In the genomic region with DNA sequence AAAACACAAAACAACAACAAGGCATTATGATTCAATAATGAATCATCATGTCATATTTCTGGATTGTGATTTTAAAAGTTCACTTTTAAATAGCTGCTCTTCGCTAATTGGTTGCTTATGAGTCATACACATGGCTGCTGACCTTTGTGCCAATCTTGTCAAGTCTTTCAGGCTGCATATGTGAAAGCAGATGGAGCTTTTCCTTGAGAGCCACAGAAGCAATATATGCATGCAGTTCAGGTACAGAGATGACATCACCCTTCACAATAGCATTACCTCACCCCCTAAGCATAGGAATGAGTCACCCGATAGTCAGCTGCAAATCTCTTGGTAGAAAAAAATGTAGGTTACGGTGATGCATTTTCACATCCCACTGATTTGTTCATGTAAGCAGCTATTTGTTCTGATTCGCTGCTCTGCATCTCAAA, we compare ENCODE assay signal across 8 cellular contexts. TPM values are rescaled to one million over a fixed set of nuclear protein-coding genes. Genes with fewer than 3 reads are reported as not detected.
DNase-seq lines count a peak whose midpoint lies in the region; TF ChIP-seq lines count a peak whose summit lies in the region.

No MANE protein-coding gene starts in this region.

- in situ Hi-C loops in HAP-1 (cut with MboI; ENCODE audit: low sequenced_read_pairs) (no loop called here), brain microvascular endothelial cell (cut with HindIII; ENCODE audit: low pct_ligation_motif_present, low sequenced_read_pairs) (no loop called here)

- peak overlapping the region; percentile 72 for H3K27ac ChIP-seq in brain microvascular endothelial cell

- H3K4me1 Mint-ChIP-seq in immature natural killer cell: peaks cover 27 to 71% of the 10 kb centered on the region in 2 donors

- H3K4me3 ChIP-seq in HAP-1 (no peak overlapping the region), LNCaP clone FGC (ENCODE audit: low read depth, low read length) (no peak overlapping the region), brain microvascular endothelial cell (ENCODE audit: low read depth, low read length) (no peak overlapping the region)

- H3K4me3 Mint-ChIP-seq in immature natural killer cell: peak overlapping the region in 1 of 5 donors; percentile 51

- H3K4me1 ChIP-seq in HAP-1: peaks cover 37% of the 10 kb centered on the region

- H3K36me3 ChIP-seq in HAP-1 (replicated peaks) (no peaks in the 10 kb centered on the region), brain microvascular endothelial cell (replicated peaks) (no peaks in the 10 kb centered on the region)

- TF ChIP-seq CTCF in LNCaP clone FGC (IDR thresholded peaks at IDR 0.05; ENCODE audit: control insufficient read depth, extremely low read depth, insufficient read depth) (no peak), brain microvascular endothelial cell (IDR thresholded peaks at IDR 0.05; ENCODE audit: low read depth, low read length, missing control alignments) (no peak)

- no peaks in the 10 kb centered on the region for H3K9me3 ChIP-seq in HAP-1

- DNase-seq in NCI-H1105 treated with DMSO at 0.1 percent for 48 hours (lab: John Stamatoyannopoulos, UW) (peak; percentile 2), NCI-H1105 (lab: John Stamatoyannopoulos, UW) (no peak), HAP-1 (ENCODE audit: low spot score in 2 of 2) (peak; percentile 21 to 41), LNCaP clone FGC (ENCODE audit: low read depth) (peak; percentile 90), SW480 (ENCODE audit: low spot score) (peak; percentile 100), brain microvascular endothelial cell (peak; percentile 95), immature natural killer cell (peak in 2 of 3 donors; percentile 2 to 42)
- peak; percentile 50 for DNase-seq in stimulated activated CD4-positive, alpha-beta T cell treated with anti-CD3 and anti-CD28 coated beads, Interleukin-2, amount 100 ng/mL, for 4 hours (ENCODE audit: low read depth)

- peaks cover 9% of the 10 kb centered on the region; the same call in 1 of the 2 replicates for H3K27me3 ChIP-seq in HAP-1 (ENCODE audit: low read depth)
- no peaks in the 10 kb centered on the region for H3K27me3 ChIP-seq in brain microvascular endothelial cell (replicated peaks)

- no peaks in the 10 kb centered on the region for H3K9me3 Mint-ChIP-seq in immature natural killer cell

- H3K27ac Mint-ChIP-seq in immature natural killer cell: peak overlapping the region in 3 of 6 donors; percentile 34 to 74 (median 35)

- peaks cover 0 to 4% (median 0%) of the 10 kb centered on the region in 3 donors for H3K27me3 Mint-ChIP-seq in immature natural killer cell (ENCODE audit: low read depth in 3 of 3)

- H3K36me3 Mint-ChIP-seq in immature natural killer cell: peaks cover 0 to 4% (median 3%) of the 10 kb centered on the region in 3 donors

RNA-seq across cellular contexts. Expression of gene EIF2AK3, which starts 27.2 kb away (rescaled TPM):
- 10 to 100 TPM in 1 of 3 donors, 1 to 10 TPM in 2; 3.5 to 14.2 (median 4.4) TPM for polyA plus RNA-seq in immature natural killer cell
